Comparison of ENCODE assay signal across 22 cellular contexts in the genomic region with DNA sequence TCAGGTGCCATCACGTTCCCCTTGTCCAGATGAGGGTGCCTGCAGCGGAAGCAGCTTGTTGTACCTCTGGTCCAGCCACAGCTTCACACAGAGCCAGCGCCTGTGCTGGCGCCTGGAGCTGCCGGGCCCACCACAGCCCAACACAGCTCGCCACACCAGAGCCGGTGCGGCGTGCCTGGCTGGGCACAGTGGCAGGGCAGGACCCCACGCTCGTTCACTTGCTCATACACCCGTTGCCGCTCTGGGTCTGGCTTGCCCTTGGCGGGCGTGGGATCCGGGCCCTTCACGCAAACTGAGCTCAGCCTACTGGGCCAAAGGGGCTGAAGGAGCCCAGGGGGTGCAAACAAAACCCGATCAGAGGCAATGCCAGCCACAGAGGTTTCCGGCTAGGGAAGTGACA.
"Had no signal": no experiment of that assay in that cellular context is flagged by ENCODE, and none has a peak within 500 bp of the region (broad histone marks: within the 10 kb centered on the region; RNA-seq: fewer than 3 reads in every experiment).

No MANE protein-coding gene starts in this region.

- H3K27me3 ChIP-seq: left lung, sigmoid colon, upper lobe of left lung had no signal

- H3K36me3 Mint-ChIP-seq: brain, memory B cell, naive B cell, T-cell had no signal

- H3K27me3 Mint-ChIP-seq: activated CD4-positive, alpha-beta T cell treated with anti-CD3 and anti-CD28 coated beads for 36 hours; brain; memory B cell; naive B cell; T-cell had no signal

- H3K36me3 ChIP-seq: left lung, sigmoid colon, upper lobe of left lung had no signal

- H3K4me1 Mint-ChIP-seq: activated CD4-positive, alpha-beta T cell treated with anti-CD3 and anti-CD28 coated beads for 36 hours; memory B cell; naive B cell; neural crest cell; T-cell had no signal

- FAIRE-seq: endothelial cell of umbilical vein, TTC549 had no signal

- H3K4me3 Mint-ChIP-seq: activated CD4-positive, alpha-beta T cell treated with anti-CD3 and anti-CD28 coated beads for 36 hours; brain; memory B cell; naive B cell; neural crest cell; T-cell; T-helper 2 cell treated with Interferon-gamma antibody and Interleukin-4, amounts not matched to agents 5 μg/mL and 100 μg/mL, for 36 hours had no signal

- H3K27ac ChIP-seq: left lung, sigmoid colon, upper lobe of left lung had no signal

- H3K9me3 Mint-ChIP-seq: memory B cell; naive B cell; neural crest cell; T-cell; T-helper 2 cell treated with Interferon-gamma antibody and Interleukin-4, amounts not matched to agents 5 μg/mL and 100 μg/mL, for 36 hours had no signal

- H3K4me3 ChIP-seq: left lung, sigmoid colon, smooth muscle cell, upper lobe of left lung had no signal

- H3K9me3 ChIP-seq: left lung, sigmoid colon, upper lobe of left lung had no signal

- DNase-seq: activated CD4-positive, alpha-beta T cell treated with anti-CD3 and anti-CD28 coated beads for 36 hours; activated CD4-positive, alpha-beta T cell treated with anti-CD3 and anti-CD28 coated beads, Interleukin-2, amount 50 U/mL, for 48 hours; activated effector memory CD4-positive, alpha-beta T cell treated with Interleukin-2 at 50 U/mL for 16 hours; activated naive CD4-positive, alpha-beta T cell treated with anti-CD3 and anti-CD28 coated beads, Interleukin-2, amount 50 U/mL, for 16 hours; activated T-cell treated with anti-CD3 and anti-CD28 coated beads, Interleukin-2, amount 50 U/mL, for 48 hours; effector memory CD4-positive, alpha-beta T cell; foreskin melanocyte; naive B cell; sigmoid colon; stimulated activated CD4-positive, alpha-beta T cell treated with anti-CD3 and anti-CD28 coated beads, Interleukin-4, amount 100 ng/mL, for 1 hour; stimulated activated naive CD8-positive, alpha-beta T cell treated with anti-CD3 and anti-CD28 coated beads, Interleukin-15, Interleukin-2, amounts not matched to agents 100 U/mL and 50 U/mL, for 24 hours; T-cell had no signal

- ATAC-seq: activated CD4-positive, alpha-beta T cell treated with anti-CD3 and anti-CD28 coated beads for 36 hours; esophagus mucosa; left lung; stimulated activated naive CD8-positive, alpha-beta T cell treated with anti-CD3 and anti-CD28 coated beads, Interleukin-15, Interleukin-2, amounts not matched to agents 100 U/mL and 50 U/mL, for 24 hours; T-cell had no signal

- H3K4me1 ChIP-seq: left lung, upper lobe of left lung had no signal

- H3K4me2 ChIP-seq: smooth muscle cell had no signal

- H3K27ac Mint-ChIP-seq: activated CD4-positive, alpha-beta T cell treated with anti-CD3 and anti-CD28 coated beads for 36 hours; brain; memory B cell; T-cell; T-helper 2 cell treated with Interferon-gamma antibody and Interleukin-4, amounts not matched to agents 5 μg/mL and 100 μg/mL, for 36 hours had no signal
